Comparison of ENCODE assay signal across 8 cellular contexts in genomic region chr15:65384895-65385867, GRCh38. TPM values are rescaled to one million over a fixed set of nuclear protein-coding genes. Genes with fewer than 3 reads are reported as not detected.
DNase-seq lines count a peak whose midpoint lies in the region; ATAC-seq and TF ChIP-seq lines count a peak whose summit lies in the region.

No MANE protein-coding gene starts in this region.

- WGBS in heart left ventricle, 4 donors, result 8 to 13% (median 11%) methylated on average over 20 to 43 of the region's 43 CpGs

- H3K4me2 ChIP-seq in GM23338, result peak overlapping the region; percentile 89

- H3K4me3 Mint-ChIP-seq in CD8-positive, alpha-beta memory T cell, result peak overlapping the region; percentile 86 to 97 (median 91)
- H3K4me3 Mint-ChIP-seq in GM23338 (peak overlapping the region; percentile 49), type B pancreatic cell (peak overlapping the region; percentile 75)

- H3K27ac ChIP-seq in CD8-positive, alpha-beta memory T cell (ENCODE audit: low read depth, low read length), result no peak overlapping the region
- H3K27ac ChIP-seq in GM23338 (ENCODE audit: low read depth) (no peak overlapping the region), heart left ventricle (peak overlapping the region in 7 of 12 donors; percentile 9 to 65 (median 39))

- CTCF ChIA-PET in CD8-positive, alpha-beta memory T cell (lab: Charles Lee), result interaction anchor here (0.7 to 5.9 kb wide), 21 partner anchors 9 to 902 kb away, joined by 3 to 113 read pairs (median 4); no protein-coding TSS in a partner anchor

- H3F3A ChIP-seq in GM23338 (replicated peaks; ENCODE audit: low read depth), result peaks cover 11% of the 10 kb centered on the region; the same call in 1 of the 2 replicates

- H3K36me3 Mint-ChIP-seq in CD8-positive, alpha-beta memory T cell, result no peaks in the 10 kb centered on the region
- peaks cover 35% of the 10 kb centered on the region for H3K36me3 Mint-ChIP-seq in GM23338 (ENCODE audit: low read depth)
- no peaks in the 10 kb centered on the region for H3K36me3 Mint-ChIP-seq in type B pancreatic cell

- POLR2A ChIA-PET in CD8-positive, alpha-beta memory T cell (lab: Charles Lee), result interaction anchor here (0.6 kb wide), 1 partner anchor 111 kb away, joined by 3 read pairs; no protein-coding TSS in a partner anchor

- no peaks in the 10 kb centered on the region for H3K79me2 ChIP-seq in GM23338 (replicated peaks; ENCODE audit: insufficient read depth)

- H3K27me3 ChIP-seq in CD8-positive, alpha-beta memory T cell (ENCODE audit: insufficient read depth, low read length, poor library complexity, severe bottlenecking), result peaks cover 3% of the 10 kb centered on the region
- peaks cover 11% of the 10 kb centered on the region for H3K27me3 ChIP-seq in GM23338 (ENCODE audit: insufficient read depth)
- peaks cover 0 to 4% (median 0%) of the 10 kb centered on the region in 9 donors for H3K27me3 ChIP-seq in heart left ventricle

- no peaks in the 10 kb centered on the region for H3K9me3 ChIP-seq in CD8-positive, alpha-beta memory T cell (ENCODE audit: low read length)
- H3K9me3 ChIP-seq in heart left ventricle, result no peaks in the 10 kb centered on the region

- peak overlapping the region; percentile 94 for H2AFZ ChIP-seq in GM23338

- H3K4me1 ChIP-seq in CD8-positive, alpha-beta memory T cell (ENCODE audit: insufficient read depth, low read length), result peaks cover 10% of the 10 kb centered on the region
- H3K4me1 ChIP-seq in GM23338 (ENCODE audit: insufficient read depth), result peaks cover 16% of the 10 kb centered on the region; the same call in 1 of the 2 replicates
- H3K4me1 ChIP-seq in heart left ventricle, result peaks cover 0 to 25% (median 16%) of the 10 kb centered on the region in 12 donors

- H3K4me1 Mint-ChIP-seq in CD8-positive, alpha-beta memory T cell, result peaks cover 4 to 16% (median 8%) of the 10 kb centered on the region in 3 donors
- H3K4me1 Mint-ChIP-seq in GM23338, result peaks cover 28% of the 10 kb centered on the region
- peaks cover 27% of the 10 kb centered on the region for H3K4me1 Mint-ChIP-seq in type B pancreatic cell (ENCODE audit: unreplicated experiment)

- ATAC-seq in GM23338 (peak; percentile 90), heart left ventricle (peak; percentile 90 to 96 (median 94))

- H3K9me3 Mint-ChIP-seq in CD8-positive, alpha-beta memory T cell, result no peaks in the 10 kb centered on the region
- H3K9me3 Mint-ChIP-seq in GM23338 (no peaks in the 10 kb centered on the region), type B pancreatic cell (no peaks in the 10 kb centered on the region)

- peak; percentile 68 to 87 (median 74) for DNase-seq in CD8-positive, alpha-beta memory T cell
- DNase-seq in GM23338 (ENCODE audit: low spot score), result peak; percentile 97
- peak; percentile 82 for DNase-seq in NCI-H146 (lab: John Stamatoyannopoulos, UW)
- peak; percentile 60 to 79 (median 71) for DNase-seq in T-helper 1 cell
- peak; percentile 83 for DNase-seq in amniotic epithelial cell (ENCODE audit: low read depth)
- peak; percentile 82 to 89 (median 85) for DNase-seq in heart left ventricle
- DNase-seq in posterior vena cava (ENCODE audit: low spot score), result peak; percentile 95
- peak; percentile 91 for DNase-seq in type B pancreatic cell (ENCODE audit: extremely low spot score, unreplicated experiment)

- no peaks in the 10 kb centered on the region for H4K20me1 ChIP-seq in GM23338 (replicated peaks; ENCODE audit: insufficient read depth)

- no peak for TF ChIP-seq POLR2A in heart left ventricle (IDR thresholded peaks at IDR 0.05)

- TF ChIP-seq CTCF in GM23338 (conservative IDR thresholded peaks at IDR 0.05; ENCODE audit: low read depth in 2 of 2) (peak; percentile 92 to 98), heart left ventricle (IDR thresholded peaks at IDR 0.05) (peak; percentile 76 to 92 (median 86)), type B pancreatic cell (conservative IDR thresholded peaks at IDR 0.05) (peak; percentile 91)

- peaks cover 7 to 12% of the 10 kb centered on the region in 2 donors for H3K27me3 Mint-ChIP-seq in CD8-positive, alpha-beta memory T cell
- H3K27me3 Mint-ChIP-seq in GM23338 (ENCODE audit: insufficient read depth, low read depth, poor library complexity) (peaks cover 15% of the 10 kb centered on the region), type B pancreatic cell (peaks cover 9% of the 10 kb centered on the region)

- H3K36me3 ChIP-seq in CD8-positive, alpha-beta memory T cell (ENCODE audit: insufficient read depth, low read length), result no peaks in the 10 kb centered on the region
- H3K36me3 ChIP-seq in GM23338 (ENCODE audit: insufficient read depth) (no peaks in the 10 kb centered on the region), heart left ventricle (no peaks in the 10 kb centered on the region)

- peak overlapping the region; percentile 92 for H3K4me3 ChIP-seq in CD8-positive, alpha-beta memory T cell (ENCODE audit: low read length)
- peak overlapping the region; percentile 59 for H3K4me3 ChIP-seq in GM23338
- peak overlapping the region in 11 of 12 donors; percentile 7 to 58 (median 39) for H3K4me3 ChIP-seq in heart left ventricle

- intact Hi-C loops in heart left ventricle (cut with DNase I), result loop anchor here (1.0 to 10.0 kb wide), 6 partner anchors 62 to 190 kb away; partner anchors contain the start of gene CILP (in 1 of the 10)
- intact Hi-C loops in posterior vena cava (cut with DNase I), result loop anchor here (2.0 to 5.0 kb wide), 2 partner anchors 66 to 68 kb away; no protein-coding TSS in a partner anchor

- peak overlapping the region; percentile 22 to 89 (median 84) for H3K27ac Mint-ChIP-seq in CD8-positive, alpha-beta memory T cell
- H3K27ac Mint-ChIP-seq in GM23338 (no peak overlapping the region), type B pancreatic cell (peak overlapping the region; percentile 34)

- H3K9me2 ChIP-seq in GM23338 (ENCODE audit: insufficient read depth), result no peaks in the 10 kb centered on the region

TF ChIP-seq in GM23338, 12 proteins besides CTCF, POLR2A, EP300 and RAD21 (continues in another document):
- TF ChIP-seq POLR2AphosphoS5 (IDR thresholded peaks at IDR 0.05; ENCODE audit: low read depth) (peak; percentile 24; the same call in 1 of the 2 replicates), EZH2phosphoT487 (IDR thresholded peaks at IDR 0.05; ENCODE audit: unreplicated experiment) (no peak), ZNF114 (CRISPR knock-in tag; IDR thresholded peaks at IDR 0.05) (no peak)

RNA-seq across cellular contexts. Expression of gene IGDCC3, which starts 7.4 kb away (rescaled TPM):
- total RNA-seq in CD8-positive, alpha-beta memory T cell, result not detected
- not detected for polyA plus RNA-seq in CD8-positive, alpha-beta memory T cell
- 26.3 and 30.7 TPM in 2 replicates for total RNA-seq in GM23338 (2014; rRNA removed; shearing (Covaris generic))
- 15.3 and 16.4 TPM in 2 replicates for polyA plus RNA-seq in GM23338 (2016; fragmentation: Nextera tagmentation; extraction: Ambion mirVana)
- total RNA-seq in heart left ventricle, result under 1 TPM in 3 of 9 donors, not detected in 6; 0.09 to 0.33 (median 0.22) TPM
- under 1 TPM in 1 of 2 donors, not detected in 1; 0.07 TPM for polyA plus RNA-seq in heart left ventricle
- not detected for total RNA-seq in posterior vena cava
- total RNA-seq in type B pancreatic cell (ENCODE audit: low replicate concordance), result 18.8 and 169 TPM in 2 replicates

RNA-seq across cellular contexts. Expression of gene IGDCC4, which starts 37.6 kb away (rescaled TPM):
- under 1 TPM; 0.35 to 0.51 TPM for total RNA-seq in CD8-positive, alpha-beta memory T cell
- polyA plus RNA-seq in CD8-positive, alpha-beta memory T cell, result not detected
- 8.4 and 9.6 TPM in 2 replicates for total RNA-seq in GM23338 (2014; rRNA removed; shearing (Covaris generic))
- polyA plus RNA-seq in GM23338 (2016; fragmentation: Nextera tagmentation; extraction: Ambion mirVana), result 7.2 and 7.5 TPM in 2 replicates
- 1 to 10 TPM in 4 of 9 donors, under 1 TPM in 5; 0.25 to 2.7 (median 0.75) TPM for total RNA-seq in heart left ventricle
- under 1 TPM; 0.22 to 0.80 TPM for polyA plus RNA-seq in heart left ventricle
- total RNA-seq in posterior vena cava, result 1 to 10 TPM; 1.2 to 4.7 TPM
- total RNA-seq in type B pancreatic cell (ENCODE audit: low replicate concordance), result 2.4 and 17.1 TPM in 2 replicates

Comparison
In these comparisons a context has a peak if more than half of its experiments do, and no peak if none do; other contexts are left out.
1. H3K27ac ChIP-seq: peak in heart left ventricle (7 of 12); none in CD8-positive, alpha-beta memory T cell (single experiment) and GM23338 (single experiment).
2. H3K4me3 ChIP-seq: peak in every context shown above with its lines; median percentile 92 in CD8-positive, alpha-beta memory T cell; 59 in GM23338; 39 in heart left ventricle.
3. RNA of gene IGDCC3, which starts 7.4 kb away (total RNA-seq): 18.8 to 169 TPM in type B pancreatic cell and 26.3 to 30.7 TPM in GM23338; 0.09 to 0.33 TPM in heart left ventricle, not detected in CD8-positive, alpha-beta memory T cell and not detected in posterior vena cava; every median in the first group is over 10 times any median in the second.
4. Peak in every context shown above with its lines, with median percentiles within 50 percentile points of each other: DNase-seq, H3K4me3 Mint-ChIP-seq and CTCF ChIP-seq.